ENCODE assay signal across 2 cellular contexts in the genomic region with DNA sequence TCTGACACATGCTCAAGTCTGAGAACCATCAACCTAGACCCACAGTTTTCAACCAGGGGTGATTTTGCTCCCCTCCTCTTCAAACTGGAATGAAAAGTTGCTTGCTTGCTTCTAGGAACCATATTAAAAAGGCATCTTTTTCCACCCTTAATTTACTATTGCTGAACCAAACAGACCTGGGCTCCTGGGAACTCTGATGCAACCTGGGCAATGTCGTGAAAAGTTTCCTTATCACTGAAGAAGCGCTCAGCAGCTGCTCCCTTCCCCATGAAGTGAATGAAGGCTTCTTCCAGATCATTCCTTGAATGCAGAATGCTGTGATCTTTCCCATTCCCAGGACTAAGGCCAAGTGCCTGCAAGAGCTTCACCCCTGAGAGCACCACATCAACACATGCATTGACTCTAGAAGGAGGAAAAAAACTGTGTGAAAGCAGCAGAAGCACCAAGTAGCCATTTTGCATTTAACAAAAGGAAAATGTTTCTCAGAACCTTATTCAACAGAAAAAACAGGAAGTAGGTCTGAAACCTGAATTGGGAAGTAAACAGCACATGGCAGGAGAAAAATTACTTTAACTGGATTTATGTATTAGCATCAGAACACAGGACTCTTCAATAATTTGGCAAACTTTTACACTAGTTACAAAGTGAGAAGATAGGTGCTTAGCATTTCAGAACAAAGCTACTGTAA.
A peak's percentile ranks its signal among the peaks of the same experiment; 100 is the strongest.
TF ChIP-seq lines count a peak whose summit lies in the region.

No MANE protein-coding gene starts in this region.

TF ChIP-seq in GM12891, 5 proteins besides CTCF, POLR2A, EP300 and RAD21 (continued from another document):
- TF ChIP-seq POLR2AphosphoS5 (IDR thresholded peaks at IDR 0.05; ENCODE audit: low read depth, low read length) (no peak), POU2F2 (IDR thresholded peaks at IDR 0.05; ENCODE audit: low read depth, low read length) (no peak), PAX5 (IDR thresholded peaks at IDR 0.05; ENCODE audit: insufficient read depth, low read length, severe bottlenecking) (no peak)
TF ChIP-seq in GM12891: peak in this region for 1.

TF ChIP-seq in K562, 482 proteins besides CTCF, POLR2A, EP300 and RAD21:
- TF ChIP-seq USF2 (CRISPR knock-in tag; IDR thresholded peaks at IDR 0.05) (no peak), HDAC3 (IDR thresholded peaks at IDR 0.05; ENCODE audit: borderline replicate concordance, partially characterized antibody) (no peak), SPI1 (IDR thresholded peaks at IDR 0.05; ENCODE audit: borderline replicate concordance, low read depth, low read length) (peak; percentile 30; the same call in 1 of the 2 replicates), TAF9B (IDR thresholded peaks at IDR 0.05; ENCODE audit: partially characterized antibody) (no peak), CEBPB (tag; IDR thresholded peaks at IDR 0.05) (peak; percentile 69), CHCHD3 (CRISPR knock-in tag; IDR thresholded peaks at IDR 0.05) (no peak), MECOM (CRISPR knock-in tag; IDR thresholded peaks at IDR 0.05) (no peak)
